20 cellular contexts compared by ENCODE assay signal in genomic region chr6:117597755-117598154, GRCh38. TPM values are rescaled to one million over a fixed set of nuclear protein-coding genes. Genes with fewer than 3 reads are reported as not detected.
DNase-seq lines count a peak whose midpoint lies in the region; ATAC-seq and TF ChIP-seq lines count a peak whose summit lies in the region.
"Had no signal": no experiment of that assay in that cellular context is flagged by ENCODE, and none has a peak within 500 bp of the region (broad histone marks: within the 10 kb centered on the region; RNA-seq: fewer than 3 reads in every experiment).

No MANE protein-coding gene starts in this region.

- H3K9me3 Mint-ChIP-seq in activated naive CD4-positive, alpha-beta T cell treated with anti-CD3 and anti-CD28 coated beads, Interleukin-2, amount 50 U/mL, for 24 hours, result peaks cover 5% of the 10 kb centered on the region
- peaks cover 18 to 51% (median 22%) of the 10 kb centered on the region in 5 experiments for H3K9me3 Mint-ChIP-seq in brain
- peaks cover 6% of the 10 kb centered on the region for H3K9me3 Mint-ChIP-seq in neural crest cell

- H3K4me3 ChIP-seq in effector memory CD4-positive, alpha-beta T cell (ENCODE audit: insufficient read depth, low read depth, low read length, poor library complexity, severe bottlenecking), result no peak overlapping the region
- H3K4me3 ChIP-seq: BLaER1, GM12878 had no signal

- no peak overlapping the region for H3K27ac ChIP-seq in effector memory CD4-positive, alpha-beta T cell (ENCODE audit: insufficient read depth, low read length, poor library complexity, severe bottlenecking)
- H3K27ac ChIP-seq: 22Rv1, BLaER1, C4-2B, GM23248 had no signal

- peaks cover 30% of the 10 kb centered on the region for H3K36me3 Mint-ChIP-seq in activated naive CD4-positive, alpha-beta T cell treated with anti-CD3 and anti-CD28 coated beads, Interleukin-2, amount 50 U/mL, for 24 hours
- H3K36me3 Mint-ChIP-seq in brain (peaks cover 25% of the 10 kb centered on the region), neural crest cell (ENCODE audit: low read depth) (peaks cover 41% of the 10 kb centered on the region)

- no peak overlapping the region for H3K27ac Mint-ChIP-seq in activated naive CD4-positive, alpha-beta T cell treated with anti-CD3 and anti-CD28 coated beads, Interleukin-2, amount 50 U/mL, for 24 hours
- H3K27ac Mint-ChIP-seq in brain, result no peak overlapping the region
- no peak overlapping the region for H3K27ac Mint-ChIP-seq in neural crest cell (ENCODE audit: unreplicated experiment)
- H3K27ac Mint-ChIP-seq: B cell; CD8-positive, alpha-beta T cell had no signal

- H3K4me3 Mint-ChIP-seq in activated naive CD4-positive, alpha-beta T cell treated with anti-CD3 and anti-CD28 coated beads, Interleukin-2, amount 50 U/mL, for 24 hours, result peak overlapping the region; percentile 39
- H3K4me3 Mint-ChIP-seq in brain (peak overlapping the region in 4 of 5 experiments; percentile 27 to 45 (median 38)), neural crest cell (peak overlapping the region; percentile 44)
- H3K4me3 Mint-ChIP-seq: B cell had no signal

- no peaks in the 10 kb centered on the region for H3K27me3 ChIP-seq in effector memory CD4-positive, alpha-beta T cell (replicated peaks; ENCODE audit: control insufficient read depth, insufficient read depth, low read length, poor library complexity, severe bottlenecking)
- H3K27me3 ChIP-seq: BLaER1 had no signal

- DNase-seq in activated naive CD4-positive, alpha-beta T cell treated with Interleukin-2 at 50 U/mL for 16 hours, result no peak
- DNase-seq in neural crest cell (ENCODE audit: low read depth, low spot score) (no peak), left colon (no peak)
- DNase-seq in effector memory CD4-positive, alpha-beta T cell, result no peak
- DNase-seq: Caco-2; CD4-positive, CD25-positive, alpha-beta regulatory T cell; CD8-positive, alpha-beta T cell; DMS79; EL; GDM1; GM23248; H7; HCEC 1CT had no signal

- peaks cover 9% of the 10 kb centered on the region for H3K4me1 ChIP-seq in effector memory CD4-positive, alpha-beta T cell (ENCODE audit: control insufficient read depth, insufficient read depth, low read length, poor library complexity, severe bottlenecking)

- no peak for TF ChIP-seq CTCF in brain (conservative IDR thresholded peaks at IDR 0.05)
- no peak for TF ChIP-seq CTCF in neural crest cell (conservative IDR thresholded peaks at IDR 0.05)

- H3K9me3 ChIP-seq in effector memory CD4-positive, alpha-beta T cell (ENCODE audit: control insufficient read depth, low read length), result no peaks in the 10 kb centered on the region

- no peaks in the 10 kb centered on the region for H3K27me3 Mint-ChIP-seq in activated naive CD4-positive, alpha-beta T cell treated with anti-CD3 and anti-CD28 coated beads, Interleukin-2, amount 50 U/mL, for 24 hours
- H3K27me3 Mint-ChIP-seq in brain (peaks cover 19% of the 10 kb centered on the region), neural crest cell (ENCODE audit: low read depth) (no peaks in the 10 kb centered on the region)
- H3K27me3 Mint-ChIP-seq: B cell; CD4-positive, CD25-positive, alpha-beta regulatory T cell had no signal

- H3K36me3 ChIP-seq in effector memory CD4-positive, alpha-beta T cell (ENCODE audit: control insufficient read depth, insufficient read depth, low read length), result no peaks in the 10 kb centered on the region

- no peak for ATAC-seq in left colon
- ATAC-seq: CD8-positive, alpha-beta T cell; GM12878 had no signal

- H3K4me1 Mint-ChIP-seq in activated naive CD4-positive, alpha-beta T cell treated with anti-CD3 and anti-CD28 coated beads, Interleukin-2, amount 50 U/mL, for 24 hours, result peaks cover 41% of the 10 kb centered on the region
- H3K4me1 Mint-ChIP-seq in brain, result peaks cover 35% of the 10 kb centered on the region
- H3K4me1 Mint-ChIP-seq in neural crest cell, result peaks cover 35% of the 10 kb centered on the region

- intact Hi-C loops in left colon (cut with DNase I, micrococcal nuclease), result no loop called here

RNA-seq across cellular contexts. Expression of gene GOPC, which starts 4.6 kb away (rescaled TPM):
- polyA plus RNA-seq in brain (ENCODE audit: insufficient read depth, low read depth, low replicate concordance), result 11.0 TPM
- 30.7 and 31.5 TPM in 2 replicates for total RNA-seq in neural crest cell
- total RNA-seq in left colon, result 10 to 100 TPM; 25.1 to 37.2 TPM
